Comparison of ENCODE assay signal across 22 cellular contexts in the genomic region with DNA sequence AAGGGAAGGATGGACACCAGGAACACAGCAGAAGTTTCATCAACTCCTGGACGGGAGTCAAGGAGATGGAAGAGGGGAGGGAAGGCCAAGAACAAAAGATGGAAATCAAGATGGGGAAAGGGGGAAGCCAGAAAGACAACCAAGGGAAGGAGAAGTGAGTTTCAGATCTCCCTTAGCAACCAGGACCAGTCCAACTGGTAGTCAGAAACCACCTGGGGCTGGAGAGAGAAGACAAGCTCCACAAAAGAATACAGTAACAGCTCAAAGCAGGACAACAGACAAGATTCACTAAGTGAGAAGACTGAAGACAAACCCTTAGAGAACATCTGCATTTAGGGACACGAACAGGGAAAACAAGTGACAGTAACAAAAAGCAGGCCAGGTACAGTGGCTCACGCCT.
"Had no signal": no experiment of that assay in that cellular context is flagged by ENCODE, and none has a peak within 500 bp of the region (broad histone marks: within the 10 kb centered on the region; RNA-seq: fewer than 3 reads in every experiment).

No MANE protein-coding gene starts in this region.

- ATAC-seq: activated T-cell treated with anti-CD3 and anti-CD28 coated beads, Interleukin-2, amount 50 U/mL, for 72 hours; gastrocnemius medialis; heart left ventricle; left ventricle myocardium superior; natural killer cell had no signal

- H3K4me1 ChIP-seq: ascending aorta had no signal

- H3K36me3 ChIP-seq: ascending aorta, gastrocnemius medialis had no signal

- H3K9me3 Mint-ChIP-seq: activated naive CD4-positive, alpha-beta T cell treated with anti-CD3 and anti-CD28 coated beads, Interleukin-2, amount 50 U/mL, for 24 hours; activated T-cell treated with anti-CD3 and anti-CD28 coated beads, Interleukin-2, amount 50 U/mL, for 72 hours; central memory CD8-positive, alpha-beta T cell; natural killer cell had no signal

- H3K27me3 Mint-ChIP-seq: activated naive CD4-positive, alpha-beta T cell treated with anti-CD3 and anti-CD28 coated beads, Interleukin-2, amount 50 U/mL, for 24 hours; type B pancreatic cell had no signal

- DNase-seq: activated CD4-positive, alpha-beta T cell treated with anti-CD3 and anti-CD28 coated beads for 48 hours; activated effector memory CD4-positive, alpha-beta T cell treated with anti-CD3 and anti-CD28 coated beads, Interleukin-2, amount 50 U/mL, for 16 hours; activated T-cell treated with anti-CD3 and anti-CD28 coated beads, Interleukin-2, amount 50 U/mL, for 72 hours; erythroblast; gastrocnemius medialis; heart left ventricle; kidney glomerular epithelial cell; left ventricle myocardium superior; mesenchymal stem cell; natural killer cell; nucleus accumbens; stimulated activated CD4-positive, alpha-beta T cell treated with anti-CD3 and anti-CD28 coated beads, Interleukin-12 subunit alpha, Interleukin-12 subunit beta, amount 100 ng/mL, for 4 hours; stimulated activated CD4-positive, alpha-beta T cell treated with anti-CD3 and anti-CD28 coated beads, Interleukin-1b, Interleukin-23, amount 100 ng/mL, for 48 hours; stimulated activated CD8-positive, alpha-beta memory T cell treated with anti-CD3 and anti-CD28 coated beads, Interleukin-4, amount 100 ng/mL, for 48 hours; stimulated activated naive CD4-positive, alpha-beta T cell treated with Interleukin-2 at 50 U/mL for 16 hours; SW 1271; T-helper 2 cell had no signal

- H3K4me3 Mint-ChIP-seq: activated naive CD4-positive, alpha-beta T cell treated with anti-CD3 and anti-CD28 coated beads, Interleukin-2, amount 50 U/mL, for 24 hours; activated T-cell treated with anti-CD3 and anti-CD28 coated beads, Interleukin-2, amount 50 U/mL, for 72 hours; central memory CD8-positive, alpha-beta T cell; natural killer cell; type B pancreatic cell had no signal

- H3K9me3 ChIP-seq: ascending aorta, gastrocnemius medialis, heart left ventricle had no signal

- H3K27ac ChIP-seq: ascending aorta, coronary artery, gastrocnemius medialis, heart left ventricle had no signal

- H3K4me3 ChIP-seq: ascending aorta, coronary artery, gastrocnemius medialis, heart left ventricle had no signal

- H3K27ac Mint-ChIP-seq: activated naive CD4-positive, alpha-beta T cell treated with anti-CD3 and anti-CD28 coated beads, Interleukin-2, amount 50 U/mL, for 24 hours; activated T-cell treated with anti-CD3 and anti-CD28 coated beads, Interleukin-2, amount 50 U/mL, for 72 hours; natural killer cell; type B pancreatic cell had no signal

- H3K27me3 ChIP-seq: ascending aorta, gastrocnemius medialis, heart left ventricle had no signal

- H3K4me1 Mint-ChIP-seq: central memory CD8-positive, alpha-beta T cell; natural killer cell had no signal

- H3K36me3 Mint-ChIP-seq: natural killer cell had no signal
